1 cellular context compared by ENCODE assay signal in the genomic region with DNA sequence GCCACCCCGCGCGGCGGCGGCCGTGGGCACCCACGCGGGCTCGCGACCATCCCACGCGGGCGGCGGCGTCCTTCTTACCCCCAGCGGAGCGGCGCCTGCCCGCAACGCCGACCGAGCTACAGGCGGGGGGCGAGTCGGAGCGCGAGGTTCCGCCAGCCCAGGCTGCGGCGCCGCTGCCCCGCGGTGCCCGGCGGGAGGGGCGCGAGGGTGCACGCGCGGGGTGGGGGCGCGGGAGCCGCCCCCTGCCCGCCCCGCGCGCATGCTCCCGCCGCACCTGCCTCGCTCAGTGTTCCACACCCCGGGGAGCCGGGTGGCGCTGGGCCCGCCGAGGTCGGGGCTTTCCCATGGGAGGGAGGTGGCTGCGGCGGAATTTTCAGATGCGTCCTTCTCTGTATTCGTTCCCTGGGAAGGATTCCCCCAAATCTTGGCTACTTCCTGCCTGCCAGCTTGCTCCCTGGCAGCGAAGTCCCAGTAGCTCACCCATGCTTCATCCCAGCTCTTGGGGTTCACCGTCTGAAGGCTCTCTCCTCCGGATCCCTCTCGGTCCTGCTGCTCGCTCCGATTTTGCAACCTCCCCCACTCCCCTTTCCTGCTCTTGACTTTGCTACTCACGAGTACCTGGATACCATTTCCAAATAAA.
A peak's percentile ranks its signal among the peaks of the same experiment; 100 is the strongest.
TF ChIP-seq lines count a peak whose summit lies in the region.

TSS of gene L3MBTL4 (minus strand) at position 189 of the 640 bp plus-strand sequence. CDS start 103,286 bp downstream, outside the sequence.

TF ChIP-seq in HEK293, 187 proteins besides CTCF, POLR2A, EP300 and RAD21 (continued from another document):
- TF ChIP-seq, protein P1, sequence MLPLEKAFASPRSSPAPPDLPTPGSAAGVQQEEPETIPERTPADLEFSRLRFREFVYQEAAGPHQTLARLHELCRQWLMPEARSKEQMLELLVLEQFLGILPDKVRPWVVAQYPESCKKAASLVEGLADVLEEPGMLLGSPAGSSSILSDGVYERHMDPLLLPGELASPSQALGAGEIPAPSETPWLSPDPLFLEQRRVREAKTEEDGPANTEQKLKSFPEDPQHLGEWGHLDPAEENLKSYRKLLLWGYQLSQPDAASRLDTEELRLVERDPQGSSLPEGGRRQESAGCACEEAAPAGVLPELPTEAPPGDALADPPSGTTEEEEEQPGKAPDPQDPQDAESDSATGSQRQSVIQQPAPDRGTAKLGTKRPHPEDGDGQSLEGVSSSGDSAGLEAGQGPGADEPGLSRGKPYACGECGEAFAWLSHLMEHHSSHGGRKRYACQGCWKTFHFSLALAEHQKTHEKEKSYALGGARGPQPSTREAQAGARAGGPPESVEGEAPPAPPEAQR (tag by site-specific recombination; IDR thresholded peaks at IDR 0.05) = no peak
- TF ChIP-seq ZNF266 (tag by site-specific recombination; IDR thresholded peaks at IDR 0.05; ENCODE audit: low read depth) (no peak), KLF10 (tag by site-specific recombination; IDR thresholded peaks at IDR 0.05) (no peak), ZNF692 (tag by site-specific recombination; IDR thresholded peaks at IDR 0.05) (peak; percentile 82), ZBTB20 (tag by site-specific recombination; IDR thresholded peaks at IDR 0.05) (no peak)
- TF ChIP-seq, protein P2, sequence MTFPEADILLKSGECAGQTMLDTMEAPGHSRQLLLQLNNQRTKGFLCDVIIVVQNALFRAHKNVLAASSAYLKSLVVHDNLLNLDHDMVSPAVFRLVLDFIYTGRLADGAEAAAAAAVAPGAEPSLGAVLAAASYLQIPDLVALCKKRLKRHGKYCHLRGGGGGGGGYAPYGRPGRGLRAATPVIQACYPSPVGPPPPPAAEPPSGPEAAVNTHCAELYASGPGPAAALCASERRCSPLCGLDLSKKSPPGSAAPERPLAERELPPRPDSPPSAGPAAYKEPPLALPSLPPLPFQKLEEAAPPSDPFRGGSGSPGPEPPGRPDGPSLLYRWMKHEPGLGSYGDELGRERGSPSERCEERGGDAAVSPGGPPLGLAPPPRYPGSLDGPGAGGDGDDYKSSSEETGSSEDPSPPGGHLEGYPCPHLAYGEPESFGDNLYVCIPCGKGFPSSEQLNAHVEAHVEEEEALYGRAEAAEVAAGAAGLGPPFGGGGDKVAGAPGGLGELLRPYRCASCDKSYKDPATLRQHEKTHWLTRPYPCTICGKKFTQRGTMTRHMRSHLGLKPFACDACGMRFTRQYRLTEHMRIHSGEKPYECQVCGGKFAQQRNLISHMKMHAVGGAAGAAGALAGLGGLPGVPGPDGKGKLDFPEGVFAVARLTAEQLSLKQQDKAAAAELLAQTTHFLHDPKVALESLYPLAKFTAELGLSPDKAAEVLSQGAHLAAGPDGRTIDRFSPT (tag by site-specific recombination; IDR thresholded peaks at IDR 0.05) = no peak
- TF ChIP-seq, protein P3, sequence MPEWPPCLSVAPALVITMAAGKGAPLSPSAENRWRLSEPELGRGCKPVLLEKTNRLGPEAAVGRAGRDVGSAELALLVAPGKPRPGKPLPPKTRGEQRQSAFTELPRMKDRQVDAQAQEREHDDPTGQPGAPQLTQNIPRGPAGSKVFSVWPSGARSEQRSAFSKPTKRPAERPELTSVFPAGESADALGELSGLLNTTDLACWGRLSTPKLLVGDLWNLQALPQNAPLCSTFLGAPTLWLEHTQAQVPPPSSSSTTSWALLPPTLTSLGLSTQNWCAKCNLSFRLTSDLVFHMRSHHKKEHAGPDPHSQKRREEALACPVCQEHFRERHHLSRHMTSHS (tag by site-specific recombination; IDR thresholded peaks at IDR 0.05) = no peak
- TF ChIP-seq, protein P4, sequence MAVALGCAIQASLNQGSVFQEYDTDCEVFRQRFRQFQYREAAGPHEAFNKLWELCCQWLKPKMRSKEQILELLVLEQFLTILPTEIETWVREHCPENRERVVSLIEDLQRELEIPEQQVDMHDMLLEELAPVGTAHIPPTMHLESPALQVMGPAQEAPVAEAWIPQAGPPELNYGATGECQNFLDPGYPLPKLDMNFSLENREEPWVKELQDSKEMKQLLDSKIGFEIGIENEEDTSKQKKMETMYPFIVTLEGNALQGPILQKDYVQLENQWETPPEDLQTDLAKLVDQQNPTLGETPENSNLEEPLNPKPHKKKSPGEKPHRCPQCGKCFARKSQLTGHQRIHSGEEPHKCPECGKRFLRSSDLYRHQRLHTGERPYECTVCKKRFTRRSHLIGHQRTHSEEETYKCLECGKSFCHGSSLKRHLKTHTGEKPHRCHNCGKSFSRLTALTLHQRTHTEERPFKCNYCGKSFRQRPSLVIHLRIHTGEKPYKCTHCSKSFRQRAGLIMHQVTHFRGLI (tag by site-specific recombination; IDR thresholded peaks at IDR 0.05) = no peak
